8 cellular contexts compared by ENCODE assay signal in genomic region chr14:55458800-55459577, GRCh38. TPM values are rescaled to one million over a fixed set of nuclear protein-coding genes. Genes with fewer than 3 reads are reported as not detected.
A peak's percentile ranks its signal among the peaks of the same experiment; 100 is the strongest.
DNase-seq lines count a peak whose midpoint lies in the region; ATAC-seq and TF ChIP-seq lines count a peak whose summit lies in the region.

No MANE protein-coding gene starts in this region.

- no peaks in the 10 kb centered on the region for H3K9me3 Mint-ChIP-seq in progenitor cell of endocrine pancreas (ENCODE audit: low read depth)

- H3K27me3 Mint-ChIP-seq in progenitor cell of endocrine pancreas, result peaks cover 6% of the 10 kb centered on the region

- no peak for TF ChIP-seq CTCF in progenitor cell of endocrine pancreas (IDR thresholded peaks at IDR 0.05; ENCODE audit: unreplicated experiment)

- no peak overlapping the region for H3K4me3 Mint-ChIP-seq in progenitor cell of endocrine pancreas (ENCODE audit: low read depth)

- peaks cover 12% of the 10 kb centered on the region for H3K4me1 Mint-ChIP-seq in progenitor cell of endocrine pancreas (ENCODE audit: low read depth)

- peak; percentile 91 for ATAC-seq in GM19463 (IDR thresholded peaks at IDR 0.05; ENCODE audit: unreplicated experiment)
- ATAC-seq in HG03280 (IDR thresholded peaks at IDR 0.05; ENCODE audit: unreplicated experiment), result peak; percentile 66

- H3K36me3 Mint-ChIP-seq in progenitor cell of endocrine pancreas (ENCODE audit: insufficient read depth), result no peaks in the 10 kb centered on the region

- DNase-seq in EH (ENCODE audit: low read depth), result peak; percentile 55
- peak; percentile 67 for DNase-seq in dermis blood vessel endothelial cell
- DNase-seq in SHP77 (lab: John Stamatoyannopoulos, UW), result no peak
- no peak for DNase-seq in stimulated activated CD4-positive, alpha-beta T cell treated with anti-CD3 and anti-CD28 coated beads, Interleukin-12 subunit alpha, Interleukin-12 subunit beta, amount 100 ng/mL, for 4 hours
- no peak for DNase-seq in progenitor cell of endocrine pancreas (ENCODE audit: low spot score, unreplicated experiment)
- DNase-seq in activated naive CD4-positive, alpha-beta T cell (lab: John Stamatoyannopoulos, UW), result no peak

- no peak overlapping the region for H3K27ac Mint-ChIP-seq in progenitor cell of endocrine pancreas

RNA-seq across cellular contexts. Expression of gene TBPL2, which starts 18.6 kb away (rescaled TPM):
- total RNA-seq in dermis blood vessel endothelial cell, result not detected in 2 replicates
- total RNA-seq in progenitor cell of endocrine pancreas, result not detected in 2 replicates

RNA-seq across cellular contexts. Expression of gene ATG14, which starts 47.4 kb away (rescaled TPM):
- 15.7 and 17.4 TPM in 2 replicates for total RNA-seq in dermis blood vessel endothelial cell
- 14.9 and 15.0 TPM in 2 replicates for total RNA-seq in progenitor cell of endocrine pancreas

Comparison
In these comparisons a context has a peak if more than half of its experiments do, and no peak if none do; other contexts are left out.
1. DNase-seq: peak in EH (single experiment) and dermis blood vessel endothelial cell (single experiment); none in SHP77 (0 of 2), stimulated activated CD4-positive, alpha-beta T cell treated with anti-CD3 and anti-CD28 coated beads, Interleukin-12 subunit alpha, Interleukin-12 subunit beta, amount 100 ng/mL, for 4 hours (single experiment), progenitor cell of endocrine pancreas (single experiment) and activated naive CD4-positive, alpha-beta T cell (0 of 4).